Comparison of ENCODE assay signal across 11 cellular contexts in the genomic region with DNA sequence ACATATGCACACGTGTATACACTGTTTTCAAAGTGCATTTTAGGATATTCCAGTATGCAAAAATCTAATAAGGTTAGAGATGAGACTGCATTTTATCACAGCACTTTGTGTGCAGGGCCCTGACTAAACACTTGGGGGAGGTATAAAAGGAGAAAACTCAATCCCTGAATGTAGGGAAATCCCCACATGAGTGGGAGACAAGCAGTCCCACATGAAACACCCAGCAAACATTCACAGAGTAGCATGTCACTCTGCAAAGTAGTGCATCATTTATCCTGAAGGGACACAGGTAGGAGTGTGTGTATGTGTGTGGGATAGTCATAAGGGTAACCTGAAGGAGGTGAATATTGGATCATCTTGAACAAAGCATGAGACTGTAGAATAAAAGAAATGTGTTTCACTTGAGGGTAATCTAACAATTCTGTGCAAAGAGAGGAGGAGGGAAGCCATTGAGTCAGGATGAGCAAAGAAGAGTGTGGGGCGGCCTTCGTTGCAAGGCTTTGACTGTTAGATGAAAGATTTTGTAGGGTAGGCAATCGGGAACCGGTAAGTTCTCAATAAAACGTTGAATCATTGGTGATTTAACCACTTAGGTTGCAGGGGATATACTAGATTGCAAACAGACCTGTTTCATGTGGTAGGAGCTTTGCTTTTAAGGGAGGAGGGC. TPM values are rescaled to one million over a fixed set of nuclear protein-coding genes. Genes with fewer than 3 reads are reported as not detected.
DNase-seq lines count a peak whose midpoint lies in the region; ATAC-seq and TF ChIP-seq lines count a peak whose summit lies in the region.
"Had no signal": no experiment of that assay in that cellular context is flagged by ENCODE, and none has a peak within 500 bp of the region (broad histone marks: within the 10 kb centered on the region; RNA-seq: fewer than 3 reads in every experiment).

No MANE protein-coding gene starts in this region.

- H3K27ac ChIP-seq in endodermal cell (ENCODE audit: low read depth, low read length), result no peak overlapping the region

- no peaks in the 10 kb centered on the region for H3K4me1 ChIP-seq in endodermal cell (ENCODE audit: control insufficient read depth, insufficient read depth, low read length)

- peaks cover 31% of the 10 kb centered on the region for H3K4me1 Mint-ChIP-seq in activated naive CD8-positive, alpha-beta T cell treated with anti-CD3 and anti-CD28 coated beads, Interleukin-2, amount 50 U/mL, for 24 hours
- H3K4me1 Mint-ChIP-seq in activated naive CD8-positive, alpha-beta T cell treated with anti-CD3 and anti-CD28 coated beads for 36 hours, result peaks cover 20% of the 10 kb centered on the region
- H3K4me1 Mint-ChIP-seq in endodermal cell, result peaks cover 17% of the 10 kb centered on the region

- no peaks in the 10 kb centered on the region for H3K9me3 Mint-ChIP-seq in activated naive CD8-positive, alpha-beta T cell treated with anti-CD3 and anti-CD28 coated beads, Interleukin-2, amount 50 U/mL, for 24 hours
- H3K9me3 Mint-ChIP-seq in activated naive CD8-positive, alpha-beta T cell treated with anti-CD3 and anti-CD28 coated beads for 36 hours, result no peaks in the 10 kb centered on the region
- H3K9me3 Mint-ChIP-seq in endodermal cell, result no peaks in the 10 kb centered on the region

- peak; percentile 38 for ATAC-seq in activated naive CD8-positive, alpha-beta T cell treated with anti-CD3 and anti-CD28 coated beads, Interleukin-2, amount 50 U/mL, for 24 hours
- ATAC-seq in GM19455 (IDR thresholded peaks at IDR 0.05; ENCODE audit: unreplicated experiment) (no peak), HG02938 (IDR thresholded peaks at IDR 0.05; ENCODE audit: unreplicated experiment) (no peak)
- ATAC-seq: Panc1 had no signal

- TF ChIP-seq CTCF in endodermal cell (conservative IDR thresholded peaks at IDR 0.05), result peak; percentile 13

- no peak overlapping the region for H3K4me3 Mint-ChIP-seq in activated naive CD8-positive, alpha-beta T cell treated with anti-CD3 and anti-CD28 coated beads, Interleukin-2, amount 50 U/mL, for 24 hours
- H3K4me3 Mint-ChIP-seq in activated naive CD8-positive, alpha-beta T cell treated with anti-CD3 and anti-CD28 coated beads for 36 hours, result no peak overlapping the region
- no peak overlapping the region for H3K4me3 Mint-ChIP-seq in endodermal cell

- CTCF ChIA-PET in HEK293T (lab: Yijun Ruan, JAX), result no interaction called here

- no peak for DNase-seq in activated naive CD8-positive, alpha-beta T cell treated with anti-CD3 and anti-CD28 coated beads, Interleukin-2, amount 50 U/mL, for 24 hours
- no peak for DNase-seq in activated naive CD8-positive, alpha-beta T cell treated with anti-CD3 and anti-CD28 coated beads for 36 hours
- DNase-seq in NCI-H226 (peak; percentile 66), endodermal cell (peak; percentile 36), HEK293T (ENCODE audit: extremely low spot score) (no peak)
- peak; percentile 29 for DNase-seq in stimulated activated CD4-positive, alpha-beta T cell treated with anti-CD3 and anti-CD28 coated beads, Interleukin-4, amount 100 ng/mL, for 1 hour
- DNase-seq: C1 segment of cervical spinal cord had no signal

- H3K36me3 ChIP-seq in endodermal cell (ENCODE audit: control insufficient read depth, insufficient read depth, low read length), result no peaks in the 10 kb centered on the region

- H3K9me3 ChIP-seq in endodermal cell (ENCODE audit: control insufficient read depth, low read length), result no peaks in the 10 kb centered on the region

- POLR2A ChIA-PET in HEK293T (lab: Yijun Ruan, JAX), result no interaction called here

- 91% methylated on average over 6 of the region's 6 CpGs for WGBS in endodermal cell (ENCODE audit: insufficient coverage in 1 of 2, insufficient read length in 1 of 2), 2 experiments

- no peak overlapping the region for H3K4me3 ChIP-seq in endodermal cell (ENCODE audit: low read length)

- no peak overlapping the region for H3K9ac ChIP-seq in endodermal cell (ENCODE audit: extremely low read depth, low read length, poor library complexity, severe bottlenecking)

- H3K36me3 Mint-ChIP-seq in activated naive CD8-positive, alpha-beta T cell treated with anti-CD3 and anti-CD28 coated beads, Interleukin-2, amount 50 U/mL, for 24 hours (ENCODE audit: low read depth), result no peaks in the 10 kb centered on the region
- H3K36me3 Mint-ChIP-seq in activated naive CD8-positive, alpha-beta T cell treated with anti-CD3 and anti-CD28 coated beads for 36 hours, result no peaks in the 10 kb centered on the region
- no peaks in the 10 kb centered on the region for H3K36me3 Mint-ChIP-seq in endodermal cell (ENCODE audit: low read depth)

- peaks cover 3% of the 10 kb centered on the region for H3K27me3 Mint-ChIP-seq in activated naive CD8-positive, alpha-beta T cell treated with anti-CD3 and anti-CD28 coated beads, Interleukin-2, amount 50 U/mL, for 24 hours
- peaks cover 5% of the 10 kb centered on the region for H3K27me3 Mint-ChIP-seq in activated naive CD8-positive, alpha-beta T cell treated with anti-CD3 and anti-CD28 coated beads for 36 hours
- H3K27me3 Mint-ChIP-seq in endodermal cell (ENCODE audit: insufficient read depth), result peaks cover 3% of the 10 kb centered on the region

- no peaks in the 10 kb centered on the region for H3K27me3 ChIP-seq in endodermal cell (ENCODE audit: control insufficient read depth, insufficient read depth, low read length, poor library complexity, severe bottlenecking)

- H3K27ac Mint-ChIP-seq in activated naive CD8-positive, alpha-beta T cell treated with anti-CD3 and anti-CD28 coated beads, Interleukin-2, amount 50 U/mL, for 24 hours, result no peak overlapping the region
- no peak overlapping the region for H3K27ac Mint-ChIP-seq in activated naive CD8-positive, alpha-beta T cell treated with anti-CD3 and anti-CD28 coated beads for 36 hours
- H3K27ac Mint-ChIP-seq in endodermal cell, result no peak overlapping the region

TF ChIP-seq in HEK293T, 16 proteins besides CTCF, POLR2A, EP300 and RAD21:
- TF ChIP-seq ELF4 (IDR thresholded peaks at IDR 0.05) (no peak), LEF1 (IDR thresholded peaks at IDR 0.05; ENCODE audit: borderline replicate concordance) (no peak), NFRKB (IDR thresholded peaks at IDR 0.05) (no peak), FOXA1 (IDR thresholded peaks at IDR 0.05) (no peak)

RNA-seq across cellular contexts. Expression of gene PRPF40B, which starts 2.9 kb away (rescaled TPM):
- total RNA-seq in activated naive CD8-positive, alpha-beta T cell treated with anti-CD3 and anti-CD28 coated beads for 36 hours, result 1 to 10 TPM; 8.1 to 8.5 TPM
- total RNA-seq in endodermal cell, result 10 to 100 TPM; 33.8 to 45.6 TPM
- 29.5 TPM for polyA plus RNA-seq in endodermal cell (2013, experiment 1 of 2)
- 25.0 TPM for polyA plus RNA-seq in endodermal cell (2013, experiment 2 of 2)

RNA-seq across cellular contexts. Expression of gene FAM186B, which starts 20.9 kb away (rescaled TPM):
- under 1 TPM; 0.14 to 0.41 TPM for total RNA-seq in activated naive CD8-positive, alpha-beta T cell treated with anti-CD3 and anti-CD28 coated beads for 36 hours
- total RNA-seq in endodermal cell, result under 1 TPM; 0.22 to 0.26 TPM
- 0.18 TPM for polyA plus RNA-seq in endodermal cell (2013, experiment 1 of 2)
- 0.08 TPM for polyA plus RNA-seq in endodermal cell (2013, experiment 2 of 2)
- polyA plus RNA-seq: neural cell had no signal

RNA-seq across cellular contexts. Expression of gene MCRS1, which starts 58.4 kb away (rescaled TPM):
- total RNA-seq in activated naive CD8-positive, alpha-beta T cell treated with anti-CD3 and anti-CD28 coated beads for 36 hours, result 10 to 100 TPM; 73.6 to 78.2 TPM
- 10 to 100 TPM; 97.5 to 98.9 TPM for total RNA-seq in endodermal cell
- polyA plus RNA-seq in endodermal cell (2013, experiment 1 of 2), result 65.0 TPM
- polyA plus RNA-seq in endodermal cell (2013, experiment 2 of 2), result 59.2 TPM

Comparison
In these comparisons a context has a peak if more than half of its experiments do, and no peak if none do; other contexts are left out.
1. DNase-seq: peak in NCI-H226 (single experiment), endodermal cell (single experiment) and stimulated activated CD4-positive, alpha-beta T cell treated with anti-CD3 and anti-CD28 coated beads, Interleukin-4, amount 100 ng/mL, for 1 hour (single experiment); none in activated naive CD8-positive, alpha-beta T cell treated with anti-CD3 and anti-CD28 coated beads, Interleukin-2, amount 50 U/mL, for 24 hours (single experiment), activated naive CD8-positive, alpha-beta T cell treated with anti-CD3 and anti-CD28 coated beads for 36 hours (single experiment) and HEK293T (single experiment).